19 cellular contexts compared by ENCODE assay signal in genomic region chr19:18990128-18990708, GRCh38. TPM values are rescaled to one million over a fixed set of nuclear protein-coding genes. Genes with fewer than 3 reads are reported as not detected.
A peak's percentile ranks its signal among the peaks of the same experiment; 100 is the strongest.
DNase-seq lines count a peak whose midpoint lies in the region; ATAC-seq, FAIRE-seq and TF ChIP-seq lines count a peak whose summit lies in the region.
"Had no signal": no experiment of that assay in that cellular context is flagged by ENCODE, and none has a peak within 500 bp of the region (broad histone marks: within the 10 kb centered on the region; RNA-seq: fewer than 3 reads in every experiment).

No MANE protein-coding gene starts in this region.

- intact Hi-C loops in spleen (cut with DNase I; ENCODE audit: low total_unique reads) = no loop called here

- H3K9ac ChIP-seq in DND-41 (ENCODE audit: low read depth, low read length) (no peak overlapping the region), neuronal stem cell (ENCODE audit: low read depth, low read length, poor library complexity) (peak overlapping the region; percentile 52)
- H3K9ac ChIP-seq: KMS-11 had no signal

- H3K4me2 ChIP-seq in DND-41 (ENCODE audit: insufficient read depth, low read length) = no peak overlapping the region
- no peak overlapping the region for H3K4me2 ChIP-seq in neuronal stem cell (ENCODE audit: insufficient read depth, low read length, poor library complexity, severe bottlenecking)
- H3K4me2 ChIP-seq: KMS-11 had no signal

- H3K9me3 ChIP-seq in DND-41 (ENCODE audit: insufficient read depth, low read length, severe bottlenecking) (no peaks in the 10 kb centered on the region), neuronal stem cell (replicated peaks in 1 of 2; ENCODE audit: control insufficient read depth in 2 of 2, insufficient read depth in 1 of 2, low read depth in 1 of 2, low read length in 2 of 2) (no peaks in the 10 kb centered on the region), spleen (no peaks in the 10 kb centered on the region)

- DNase-seq in DND-41 (no peak), GM12892 (ENCODE audit: insufficient read length) (no peak), RWPE1 (ENCODE audit: low spot score) (no peak), neuronal stem cell (ENCODE audit: low spot score) (no peak), germinal center (ENCODE audit: low spot score) (no peak), ureter (ENCODE audit: low spot score) (no peak), spleen (no peak)
- DNase-seq: Calu3; CD4-positive, alpha-beta T cell; DMS53; GOT3; HFFc6; NCI-H146; NCI-H2081; NCI-H510A; NCI-H82; SIG-M5 had no signal

- H4K8ac ChIP-seq in neuronal stem cell (ENCODE audit: low read depth, low read length) = no peak overlapping the region

- H4K91ac ChIP-seq in neuronal stem cell (ENCODE audit: low read depth, low read length, poor library complexity) = no peak overlapping the region

- H3K14ac ChIP-seq in neuronal stem cell (ENCODE audit: low read length) = no peak overlapping the region

- H3K27ac ChIP-seq in DND-41 (ENCODE audit: low read length) = no peak overlapping the region
- peak overlapping the region; percentile 22 for H3K27ac ChIP-seq in RWPE1
- H3K27ac ChIP-seq in neuronal stem cell (replicated peaks; ENCODE audit: low read length) = no peak overlapping the region
- H3K27ac ChIP-seq in spleen = no peak overlapping the region
- H3K27ac ChIP-seq: KMS-11 had no signal

- no peak overlapping the region for H2BK15ac ChIP-seq in neuronal stem cell (ENCODE audit: low read length)

- no peak overlapping the region for H2BK120ac ChIP-seq in neuronal stem cell (ENCODE audit: low read depth, low read length)

- H2BK12ac ChIP-seq in neuronal stem cell (ENCODE audit: low read length) = no peak overlapping the region

- H3K4me1 ChIP-seq in DND-41 (ENCODE audit: insufficient read depth, low read length) = no peaks in the 10 kb centered on the region
- peaks cover 0 to 3% of the 10 kb centered on the region in 2 donors for H3K4me1 ChIP-seq in neuronal stem cell (ENCODE audit: control insufficient read depth in 2 of 2, insufficient read depth in 1 of 2, low read depth in 1 of 2, low read length in 2 of 2)
- peaks cover 6 to 23% (median 19%) of the 10 kb centered on the region in 6 donors for H3K4me1 ChIP-seq in spleen

- H3K4me3 ChIP-seq in DND-41 (ENCODE audit: low read depth in 1 of 2, low read length in 2 of 2) (no peak overlapping the region), neuronal stem cell (ENCODE audit: low read length in 2 of 2) (no peak overlapping the region), spleen (no peak overlapping the region)

- TF ChIP-seq CTCF in DND-41 (IDR thresholded peaks at IDR 0.05; ENCODE audit: borderline replicate concordance, extremely low read depth, low read length, poor library complexity, severe bottlenecking) (no peak), RWPE1 (conservative IDR thresholded peaks at IDR 0.05; ENCODE audit: low read depth) (no peak), spleen (IDR thresholded peaks at IDR 0.05 in 8 of 11, conservative IDR thresholded peaks at IDR 0.05 in 3 of 11) (no peak)

- peaks cover 38% of the 10 kb centered on the region for H3K36me3 ChIP-seq in DND-41 (ENCODE audit: insufficient read depth, low read length)
- H3K36me3 ChIP-seq in neuronal stem cell (replicated peaks in 1 of 2; ENCODE audit: control insufficient read depth in 2 of 2, insufficient read depth in 2 of 2, low read length in 2 of 2) = peaks cover 28 to 46% of the 10 kb centered on the region in 2 donors
- H3K36me3 ChIP-seq in spleen = peaks cover 0 to 54% (median 40%) of the 10 kb centered on the region in 6 donors

- H3K23ac ChIP-seq in neuronal stem cell (ENCODE audit: low read depth, low read length, poor library complexity) = no peak overlapping the region

- H4K20me1 ChIP-seq in DND-41 (ENCODE audit: insufficient read depth, low read length) = peaks cover 11% of the 10 kb centered on the region

- no peak overlapping the region for H3K4ac ChIP-seq in neuronal stem cell (ENCODE audit: low read length)

- ATAC-seq in DND-41 (ENCODE audit: insufficient read depth, low read depth) = peak; percentile 42; the same call in 2 of the 3 replicates

- POLR2A ChIA-PET in RWPE1 (lab: Yijun Ruan, JAX; ENCODE audit: low non-redundant PET) = no interaction called here

- TF ChIP-seq POLR2A in GM12892 (IDR thresholded peaks at IDR 0.05; ENCODE audit: low read depth, low read length) (peak; percentile 30; the same call in 1 of the 2 replicates), spleen (IDR thresholded peaks at IDR 0.05) (no peak)

- H3K18ac ChIP-seq in neuronal stem cell (ENCODE audit: low read length) = no peak overlapping the region

- H2AFZ ChIP-seq in DND-41 (ENCODE audit: low read depth, low read length) = no peak overlapping the region
- no peak overlapping the region for H2AFZ ChIP-seq in neuronal stem cell (ENCODE audit: low read length)

- FAIRE-seq in GM12892 (lab: Jason Lieb, UNC) = no peak
- FAIRE-seq: RCC 7860 had no signal

- no peaks in the 10 kb centered on the region for H3K79me2 ChIP-seq in DND-41 (ENCODE audit: insufficient read depth, low read length)

- H3K27me3 ChIP-seq in DND-41 (ENCODE audit: insufficient read depth, low read length, poor library complexity) (no peaks in the 10 kb centered on the region), neuronal stem cell (ENCODE audit: control insufficient read depth in 3 of 3, insufficient read depth in 3 of 3, low read depth in 1 of 3, low read length in 3 of 3) (no peaks in the 10 kb centered on the region), spleen (replicated peaks in 1 of 7) (peaks cover 0 to 8% (median 0%) of the 10 kb centered on the region in 7 donors)

- H3K79me1 ChIP-seq in neuronal stem cell (ENCODE audit: low read depth, low read length) = peaks cover 1% of the 10 kb centered on the region

- peak overlapping the region; percentile 18 for H2AK5ac ChIP-seq in neuronal stem cell (ENCODE audit: low read depth, low read length)

- WGBS in neuronal stem cell (ENCODE audit: extremely low coverage in 2 of 2, insufficient read length in 2 of 2, insufficient replicate concordance in 1 of 2), 2 donors = no CpG with 5 or more reads among the region's 5 CpGs
- 88 to 92% (median 91%) methylated on average over 2 to 5 of the region's 5 CpGs for WGBS in spleen, 5 donors

- peak overlapping the region; percentile 76 for H2BK5ac ChIP-seq in neuronal stem cell (ENCODE audit: low read length)

- CTCF ChIA-PET in RWPE1 (lab: Yijun Ruan, JAX) = interaction anchor here (0.7 kb wide), 2 partner anchors 63 to 82 kb away, joined by 3 read pairs; no protein-coding TSS in a partner anchor

RNA-seq across cellular contexts. Expression of gene SUGP2, which starts 43.1 kb away (rescaled TPM):
- polyA plus RNA-seq in GM12892 (2012; ENCODE audit: missing spikeins) = 100 TPM
- polyA plus RNA-seq in neuronal stem cell (2013, experiment 1 of 2) = 103 TPM
- polyA plus RNA-seq in neuronal stem cell (2013, experiment 2 of 2) = 101 TPM
- total RNA-seq in ureter = 99.6 TPM
- total RNA-seq in spleen = 100 to 1,000 TPM in 2 of 7 donors, 10 to 100 TPM in 5; 55.7 to 109 (median 79.1) TPM
- 100 to 1,000 TPM in 2 of 3 donors, 10 to 100 TPM in 1; 54.5 to 127 (median 106) TPM for polyA plus RNA-seq in spleen

RNA-seq across cellular contexts. Expression of gene ARMC6, which starts 43.2 kb away (rescaled TPM):
- polyA plus RNA-seq in GM12892 (2012; ENCODE audit: missing spikeins) = 19.5 TPM
- 15.0 TPM for polyA plus RNA-seq in neuronal stem cell (2013, experiment 1 of 2)
- polyA plus RNA-seq in neuronal stem cell (2013, experiment 2 of 2) = 14.5 TPM
- total RNA-seq in ureter = 42.2 TPM
- 10 to 100 TPM; 17.2 to 27.4 (median 18.7) TPM for total RNA-seq in spleen
- 10 to 100 TPM; 25.8 to 29.0 (median 28.5) TPM for polyA plus RNA-seq in spleen

RNA-seq across cellular contexts. Expression of gene HOMER3, which starts 49.2 kb away (rescaled TPM):
- 4.0 TPM for polyA plus RNA-seq in GM12892 (2012; ENCODE audit: missing spikeins)
- polyA plus RNA-seq in neuronal stem cell (2013, experiment 1 of 2) = 58.3 TPM
- polyA plus RNA-seq in neuronal stem cell (2013, experiment 2 of 2) = 56.2 TPM
- 23.2 TPM for total RNA-seq in ureter
- 100 to 1,000 TPM in 2 of 7 donors, 10 to 100 TPM in 5; 23.0 to 197 (median 80.0) TPM for total RNA-seq in spleen
- 100 to 1,000 TPM in 2 of 3 donors, 10 to 100 TPM in 1; 22.4 to 279 (median 148) TPM for polyA plus RNA-seq in spleen
